Comparison of ENCODE assay signal across 19 cellular contexts in the genomic region with DNA sequence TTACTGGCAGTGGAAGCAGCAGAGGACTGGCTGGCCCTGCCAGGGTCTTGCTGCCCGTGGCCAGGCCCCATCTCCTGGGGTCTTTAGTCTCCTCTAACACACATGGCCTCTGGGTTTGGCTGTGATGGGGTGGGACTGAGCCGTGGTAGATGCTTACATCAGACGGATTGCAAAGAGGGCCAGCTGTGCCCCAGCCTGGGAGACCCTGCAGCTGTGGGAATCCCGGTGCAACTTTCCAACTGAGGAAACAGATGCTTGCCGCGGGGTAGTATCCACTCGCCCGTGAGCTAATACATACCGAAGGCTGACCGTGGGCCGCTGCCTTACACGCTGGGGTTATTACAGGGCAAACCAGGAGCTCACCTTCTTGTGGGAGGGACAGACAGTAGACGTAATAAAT. TPM values are rescaled to one million over a fixed set of nuclear protein-coding genes. Genes with fewer than 3 reads are reported as not detected.
DNase-seq lines count a peak whose midpoint lies in the region; ATAC-seq and TF ChIP-seq lines count a peak whose summit lies in the region.
"Had no signal": no experiment of that assay in that cellular context is flagged by ENCODE, and none has a peak within 500 bp of the region (broad histone marks: within the 10 kb centered on the region; RNA-seq: fewer than 3 reads in every experiment).

No MANE protein-coding gene starts in this region.

- no peak overlapping the region for H3K14ac ChIP-seq in neuronal stem cell (ENCODE audit: low read length)

- H3K4ac ChIP-seq in neuronal stem cell (ENCODE audit: low read length) = no peak overlapping the region

- no peak overlapping the region for H3K27ac ChIP-seq in SJCRH30
- H3K27ac ChIP-seq in neuronal stem cell (replicated peaks; ENCODE audit: low read length) = no peak overlapping the region
- no peak overlapping the region for H3K27ac ChIP-seq in Peyer's patch
- H3K27ac ChIP-seq: 22Rv1, C4-2B, GM23248 had no signal

- H3K9me3 ChIP-seq in SJCRH30 (replicated peaks) (no peaks in the 10 kb centered on the region), neuronal stem cell (replicated peaks in 1 of 2; ENCODE audit: control insufficient read depth in 2 of 2, insufficient read depth in 1 of 2, low read depth in 1 of 2, low read length in 2 of 2) (no peaks in the 10 kb centered on the region), Peyer's patch (no peaks in the 10 kb centered on the region)
- H3K9me3 ChIP-seq: Caco-2 had no signal

- H3K4me1 Mint-ChIP-seq in T-helper 2 cell treated with Interferon-gamma antibody and Interleukin-4, amounts not matched to agents 5 μg/mL and 100 μg/mL, for 36 hours (ENCODE audit: low read depth) = no peaks in the 10 kb centered on the region
- peaks cover 17% of the 10 kb centered on the region for H3K4me1 Mint-ChIP-seq in type B pancreatic cell (ENCODE audit: unreplicated experiment)
- H3K4me1 Mint-ChIP-seq: B cell; CD4-positive, CD25-positive, alpha-beta regulatory T cell had no signal

- H3K4me1 ChIP-seq in SJCRH30 (peaks cover 4% of the 10 kb centered on the region; the same call in 1 of the 2 replicates), neuronal stem cell (ENCODE audit: control insufficient read depth in 2 of 2, insufficient read depth in 1 of 2, low read depth in 1 of 2, low read length in 2 of 2) (peaks cover 5 to 12% of the 10 kb centered on the region in 2 donors), Peyer's patch (no peaks in the 10 kb centered on the region)
- H3K4me1 ChIP-seq: Caco-2 had no signal

- no peak overlapping the region for H2BK12ac ChIP-seq in neuronal stem cell (ENCODE audit: low read length)

- no peak overlapping the region for H2BK5ac ChIP-seq in neuronal stem cell (ENCODE audit: low read length)

- no peak overlapping the region for H3K18ac ChIP-seq in neuronal stem cell (ENCODE audit: low read length)

- WGBS in neuronal stem cell (ENCODE audit: extremely low coverage in 2 of 2, insufficient read length in 2 of 2, insufficient replicate concordance in 1 of 2), 2 donors = no CpG with 5 or more reads among the region's 13 CpGs

- no peak overlapping the region for H4K91ac ChIP-seq in neuronal stem cell (ENCODE audit: low read depth, low read length, poor library complexity)

- no peaks in the 10 kb centered on the region for H3K36me3 Mint-ChIP-seq in T-helper 2 cell treated with Interferon-gamma antibody and Interleukin-4, amounts not matched to agents 5 μg/mL and 100 μg/mL, for 36 hours (ENCODE audit: low read depth)
- no peaks in the 10 kb centered on the region for H3K36me3 Mint-ChIP-seq in type B pancreatic cell
- H3K36me3 Mint-ChIP-seq: CD4-positive, CD25-positive, alpha-beta regulatory T cell; CD8-positive, alpha-beta T cell had no signal

- H4K8ac ChIP-seq in neuronal stem cell (ENCODE audit: low read depth, low read length) = no peak overlapping the region

- H3K27me3 ChIP-seq in SJCRH30 = no peaks in the 10 kb centered on the region
- no peaks in the 10 kb centered on the region for H3K27me3 ChIP-seq in neuronal stem cell (ENCODE audit: control insufficient read depth in 3 of 3, insufficient read depth in 3 of 3, low read depth in 1 of 3, low read length in 3 of 3)
- no peaks in the 10 kb centered on the region for H3K27me3 ChIP-seq in Peyer's patch

- H3K9ac ChIP-seq in neuronal stem cell (ENCODE audit: low read depth, low read length, poor library complexity) = no peak overlapping the region
- H3K9ac ChIP-seq: GM23248 had no signal

- H3K4me2 ChIP-seq in neuronal stem cell (ENCODE audit: insufficient read depth, low read length, poor library complexity, severe bottlenecking) = no peak overlapping the region

- no peak overlapping the region for H3K4me3 ChIP-seq in SJCRH30
- H3K4me3 ChIP-seq in neuronal stem cell (ENCODE audit: low read length in 2 of 2) = no peak overlapping the region
- no peak overlapping the region for H3K4me3 ChIP-seq in Peyer's patch
- H3K4me3 ChIP-seq: GM23248 had no signal

- no peak for TF ChIP-seq POLR2A in Peyer's patch (IDR thresholded peaks at IDR 0.05)

- H2BK120ac ChIP-seq in neuronal stem cell (ENCODE audit: low read depth, low read length) = no peak overlapping the region

- peak overlapping the region; percentile 43 for H3K27ac Mint-ChIP-seq in T-helper 2 cell treated with Interferon-gamma antibody and Interleukin-4, amounts not matched to agents 5 μg/mL and 100 μg/mL, for 36 hours
- peak overlapping the region; percentile 48 for H3K27ac Mint-ChIP-seq in type B pancreatic cell
- H3K27ac Mint-ChIP-seq: B cell; CD4-positive, CD25-positive, alpha-beta regulatory T cell; CD8-positive, alpha-beta T cell had no signal

- no peak overlapping the region for H2AFZ ChIP-seq in neuronal stem cell (ENCODE audit: low read length)
- H2AFZ ChIP-seq: GM23248 had no signal

- H3K4me3 Mint-ChIP-seq in T-helper 2 cell treated with Interferon-gamma antibody and Interleukin-4, amounts not matched to agents 5 μg/mL and 100 μg/mL, for 36 hours = no peak overlapping the region
- H3K4me3 Mint-ChIP-seq in type B pancreatic cell = no peak overlapping the region
- H3K4me3 Mint-ChIP-seq: B cell; CD8-positive, alpha-beta T cell had no signal

- H3K36me3 ChIP-seq in SJCRH30 (no peaks in the 10 kb centered on the region), neuronal stem cell (replicated peaks in 1 of 2; ENCODE audit: control insufficient read depth in 2 of 2, insufficient read depth in 2 of 2, low read length in 2 of 2) (no peaks in the 10 kb centered on the region), Peyer's patch (no peaks in the 10 kb centered on the region)

- H2BK15ac ChIP-seq in neuronal stem cell (ENCODE audit: low read length) = no peak overlapping the region

- no peak for DNase-seq in T-helper 2 cell treated with Interferon-gamma antibody and Interleukin-4, amounts not matched to agents 5 μg/mL and 100 μg/mL, for 36 hours (ENCODE audit: low spot score)
- no peak for DNase-seq in T-helper 2 cell
- peak; percentile 67 to 74 for DNase-seq in SJCRH30
- no peak for DNase-seq in neuronal stem cell (ENCODE audit: low spot score)
- DNase-seq in type B pancreatic cell (ENCODE audit: extremely low spot score, unreplicated experiment) = no peak
- DNase-seq in T1000 (lab: John Stamatoyannopoulos, UW) = no peak
- no peak for DNase-seq in Peyer's patch
- DNase-seq: Caco-2; CD4-positive, CD25-positive, alpha-beta regulatory T cell; CD8-positive, alpha-beta T cell; DMS153; DND-41; GM23248; H7; HCEC 1CT had no signal

- peaks cover 4% of the 10 kb centered on the region for H3K27me3 Mint-ChIP-seq in T-helper 2 cell treated with Interferon-gamma antibody and Interleukin-4, amounts not matched to agents 5 μg/mL and 100 μg/mL, for 36 hours (ENCODE audit: low read depth)
- no peaks in the 10 kb centered on the region for H3K27me3 Mint-ChIP-seq in type B pancreatic cell
- H3K27me3 Mint-ChIP-seq: B cell; CD4-positive, CD25-positive, alpha-beta regulatory T cell had no signal

- peak overlapping the region; percentile 12 for H2AK5ac ChIP-seq in neuronal stem cell (ENCODE audit: low read depth, low read length)

- no peak for ATAC-seq in GM21390 (IDR thresholded peaks at IDR 0.05; ENCODE audit: unreplicated experiment)
- ATAC-seq: CD8-positive, alpha-beta T cell had no signal

- no peaks in the 10 kb centered on the region for H3K79me1 ChIP-seq in neuronal stem cell (ENCODE audit: low read depth, low read length)

- H3K23ac ChIP-seq in neuronal stem cell (ENCODE audit: low read depth, low read length, poor library complexity) = peak overlapping the region; percentile 8

- no peaks in the 10 kb centered on the region for H3K9me3 Mint-ChIP-seq in T-helper 2 cell treated with Interferon-gamma antibody and Interleukin-4, amounts not matched to agents 5 μg/mL and 100 μg/mL, for 36 hours
- H3K9me3 Mint-ChIP-seq in type B pancreatic cell = no peaks in the 10 kb centered on the region
- H3K9me3 Mint-ChIP-seq: CD4-positive, CD25-positive, alpha-beta regulatory T cell; CD8-positive, alpha-beta T cell had no signal

- TF ChIP-seq CTCF in type B pancreatic cell (conservative IDR thresholded peaks at IDR 0.05) (no peak), Peyer's patch (IDR thresholded peaks at IDR 0.05) (no peak)

RNA-seq across cellular contexts. Expression of gene SH2B2, which starts 24.1 kb away (rescaled TPM):
- total RNA-seq in SJCRH30 (2014; rRNA removed; shearing (Covaris generic)) = 12.3 and 13.4 TPM in 2 replicates
- polyA plus RNA-seq in neuronal stem cell (2013, experiment 1 of 2) = 9.5 TPM
- polyA plus RNA-seq in neuronal stem cell (2013, experiment 2 of 2) = 9.6 TPM
- total RNA-seq in type B pancreatic cell (ENCODE audit: low replicate concordance) (9.5 and 15.5 TPM in 2 replicates), Peyer's patch (10 to 100 TPM in 1 of 4 donors, 1 to 10 TPM in 3; 1.8 to 13.2 (median 2.7) TPM)

Comparison
In these comparisons a context has a peak if more than half of its experiments do, and no peak if none do; other contexts are left out.
1. DNase-seq: peak in SJCRH30 (2 of 2); none in T-helper 2 cell treated with Interferon-gamma antibody and Interleukin-4, amounts not matched to agents 5 μg/mL and 100 μg/mL, for 36 hours (single experiment), T-helper 2 cell (0 of 5), neuronal stem cell (single experiment), type B pancreatic cell (single experiment), T1000 (single experiment) and Peyer's patch (0 of 3).